In the genomic region with DNA sequence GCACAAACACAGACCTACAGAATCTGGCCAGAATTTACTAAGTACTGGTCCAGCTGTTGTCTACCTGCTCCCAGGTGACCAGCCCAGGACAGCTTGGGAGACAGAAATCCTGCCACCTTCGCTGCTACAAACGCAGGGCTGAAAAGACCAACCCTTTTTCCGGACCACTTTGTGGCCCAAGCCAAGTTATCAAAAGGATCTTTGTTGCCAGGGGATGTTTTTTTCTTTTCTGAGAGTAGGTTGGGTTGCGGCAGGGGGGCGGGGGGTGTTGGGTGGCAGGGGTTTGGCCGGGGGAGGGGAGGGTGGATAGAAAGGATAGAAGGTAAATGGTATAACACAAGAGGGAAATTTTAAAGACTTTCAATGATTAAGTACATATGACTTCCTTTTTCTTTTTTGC, we compare ENCODE assay signal across 20 cellular contexts.
"Had no signal": no experiment of that assay in that cellular context is flagged by ENCODE, and none has a peak within 500 bp of the region (broad histone marks: within the 10 kb centered on the region; RNA-seq: fewer than 3 reads in every experiment).

No MANE protein-coding gene starts in this region.

- H3K4me1 Mint-ChIP-seq: activated naive CD8-positive, alpha-beta T cell treated with anti-CD3 and anti-CD28 coated beads for 36 hours; stimulated activated effector memory CD8-positive, alpha-beta T cell treated with anti-CD3 and anti-CD28 coated beads, Interleukin-12 subunit alpha, Interleukin-12 subunit beta, amount 100 ng/mL, for 72 hours; stimulated activated naive CD8-positive, alpha-beta T cell treated with anti-CD3 and anti-CD28 coated beads, Interleukin-15, amount 100 ng/mL, for 72 hours had no signal

- H3K36me3 Mint-ChIP-seq: activated naive CD8-positive, alpha-beta T cell treated with anti-CD3 and anti-CD28 coated beads for 36 hours; stimulated activated effector memory CD8-positive, alpha-beta T cell treated with anti-CD3 and anti-CD28 coated beads, Interleukin-12 subunit alpha, Interleukin-12 subunit beta, amount 100 ng/mL, for 72 hours had no signal

- DNase-seq: activated CD8-positive, alpha-beta memory T cell treated with anti-CD3 and anti-CD28 coated beads, Interleukin-2, amount 50 U/mL, for 48 hours; activated naive CD4-positive, alpha-beta T cell treated with Interleukin-2 at 50 U/mL for 16 hours; activated naive CD8-positive, alpha-beta T cell treated with anti-CD3 and anti-CD28 coated beads for 36 hours; activated T-cell treated with anti-CD3 and anti-CD28 coated beads, Interleukin-2, amount 50 U/mL, for 4 hours; cerebellar nuclear complex; heart right ventricle; left ventricle myocardium inferior; midbrain; posterior cingulate gyrus; small intestine; stimulated activated CD4-positive, alpha-beta T cell treated with anti-CD3 and anti-CD28 coated beads, Interleukin-2, amount 100 ng/mL, for 24 hours; stimulated activated naive CD8-positive, alpha-beta T cell treated with anti-CD3 and anti-CD28 coated beads, Interleukin-15, amount 100 ng/mL, for 72 hours; T-helper 9 cell had no signal

- H3K36me3 ChIP-seq: heart right ventricle, left ventricle myocardium inferior, suprapubic skin, tibial nerve had no signal

- H3K4me1 ChIP-seq: suprapubic skin had no signal

- H3K27me3 ChIP-seq: heart right ventricle, suprapubic skin, tibial nerve had no signal

- H3K9me3 Mint-ChIP-seq: stimulated activated effector memory CD8-positive, alpha-beta T cell treated with anti-CD3 and anti-CD28 coated beads, Interleukin-12 subunit alpha, Interleukin-12 subunit beta, amount 100 ng/mL, for 72 hours had no signal

- H3K4me3 Mint-ChIP-seq: activated naive CD8-positive, alpha-beta T cell treated with anti-CD3 and anti-CD28 coated beads for 36 hours; activated T-cell treated with anti-CD3 and anti-CD28 coated beads, Interleukin-2, amount 50 U/mL, for 4 hours; nephron; stimulated activated effector memory CD8-positive, alpha-beta T cell treated with anti-CD3 and anti-CD28 coated beads, Interleukin-12 subunit alpha, Interleukin-12 subunit beta, amount 100 ng/mL, for 72 hours; stimulated activated naive CD8-positive, alpha-beta T cell treated with anti-CD3 and anti-CD28 coated beads, Interleukin-15, amount 100 ng/mL, for 72 hours had no signal

- ATAC-seq: activated T-cell treated with anti-CD3 and anti-CD28 coated beads, Interleukin-2, amount 50 U/mL, for 4 hours; heart right ventricle; sciatic nerve; stimulated activated effector memory CD8-positive, alpha-beta T cell treated with anti-CD3 and anti-CD28 coated beads, Interleukin-12 subunit alpha, Interleukin-12 subunit beta, amount 100 ng/mL, for 72 hours; stimulated activated naive CD8-positive, alpha-beta T cell treated with anti-CD3 and anti-CD28 coated beads, Interleukin-15, amount 100 ng/mL, for 72 hours had no signal

- H3K27ac Mint-ChIP-seq: activated naive CD8-positive, alpha-beta T cell treated with anti-CD3 and anti-CD28 coated beads for 36 hours; activated T-helper 2 cell treated with anti-CD3 and anti-CD28 coated beads, Interferon-gamma antibody, Interleukin-2, Interleukin-4, amounts not matched to agents 10 μg/mL and 5 μg/mL and 100 μg/mL, durations not matched to agents 14 hours and 24 hours and 36 hours; stimulated activated effector memory CD8-positive, alpha-beta T cell treated with anti-CD3 and anti-CD28 coated beads, Interleukin-12 subunit alpha, Interleukin-12 subunit beta, amount 100 ng/mL, for 72 hours had no signal

- H3K4me3 ChIP-seq: coronary artery, heart right ventricle, left ventricle myocardium inferior, suprapubic skin, tibial nerve had no signal

- H3K9me3 ChIP-seq: suprapubic skin had no signal

- H3K27ac ChIP-seq: coronary artery, heart right ventricle, left ventricle myocardium inferior, suprapubic skin, tibial nerve had no signal
